In genomic region chr6:47135772-47136171, GRCh38 we compare ENCODE assay signal across 1 cellular context.
TF ChIP-seq lines count a peak whose summit lies in the region.

No MANE protein-coding gene starts in this region.

TF ChIP-seq in HepG2, 621 proteins besides CTCF, POLR2A, EP300 and RAD21 (continued from another document and continues in another):
- TF ChIP-seq DZIP1 (CRISPR knock-in tag; IDR thresholded peaks at IDR 0.05) (no peak), RORA (CRISPR knock-in tag; IDR thresholded peaks at IDR 0.05) (no peak), ARNT2 (CRISPR knock-in tag; IDR thresholded peaks at IDR 0.05; ENCODE audit: low read depth) (no peak), ZNF264 (CRISPR knock-in tag; IDR thresholded peaks at IDR 0.05) (0 out of 2 replicates have a peak, but pooled peaks have one; percentile 60), HHEX (CRISPR knock-in tag; IDR thresholded peaks at IDR 0.05) (no peak), ZMYM3 (CRISPR knock-in tag; IDR thresholded peaks at IDR 0.05) (no peak), LBX2 (CRISPR knock-in tag; IDR thresholded peaks at IDR 0.05; ENCODE audit: borderline replicate concordance) (no peak), ZNF550 (CRISPR knock-in tag; IDR thresholded peaks at IDR 0.05; ENCODE audit: borderline replicate concordance) (no peak), MXI1 (IDR thresholded peaks at IDR 0.05; ENCODE audit: borderline replicate concordance, low read depth, low read length) (peak; percentile 28; the same call in 1 of the 3 replicates), PPARG (CRISPR knock-in tag; conservative IDR thresholded peaks at IDR 0.05) (peak; percentile 70), ZNF567 (CRISPR knock-in tag; IDR thresholded peaks at IDR 0.05; ENCODE audit: borderline replicate concordance) (no peak), THAP9 (CRISPR knock-in tag; IDR thresholded peaks at IDR 0.05; ENCODE audit: borderline replicate concordance) (no peak), YEATS2 (CRISPR knock-in tag; IDR thresholded peaks at IDR 0.05; ENCODE audit: borderline replicate concordance) (no peak), THAP7 (CRISPR knock-in tag; IDR thresholded peaks at IDR 0.05) (no peak), IRX3 (CRISPR knock-in tag; IDR thresholded peaks at IDR 0.05; ENCODE audit: borderline replicate concordance, low read depth) (no peak), SMC3 (IDR thresholded peaks at IDR 0.05; ENCODE audit: low read length) (peak; percentile 38; the same call in 1 of the 2 replicates), TCF12 (IDR thresholded peaks at IDR 0.05) (no peak), TCF12 (CRISPR knock-in tag; IDR thresholded peaks at IDR 0.05) (no peak), ZNF546 (CRISPR knock-in tag; conservative IDR thresholded peaks at IDR 0.05) (no peak), GATAD1 (CRISPR knock-in tag; IDR thresholded peaks at IDR 0.05) (no peak), ZNF607 (CRISPR knock-in tag; IDR thresholded peaks at IDR 0.05; ENCODE audit: borderline replicate concordance) (no peak), AHR (CRISPR knock-in tag; IDR thresholded peaks at IDR 0.05) (no peak), MTA3 (CRISPR knock-in tag; IDR thresholded peaks at IDR 0.05) (no peak), SP4 (CRISPR knock-in tag; IDR thresholded peaks at IDR 0.05) (no peak), JDP2 (CRISPR knock-in tag; IDR thresholded peaks at IDR 0.05; ENCODE audit: borderline replicate concordance) (no peak), E2F2 (CRISPR knock-in tag; IDR thresholded peaks at IDR 0.05; ENCODE audit: borderline replicate concordance) (no peak), PREB (CRISPR knock-in tag; IDR thresholded peaks at IDR 0.05) (no peak), BATF2 (CRISPR knock-in tag; IDR thresholded peaks at IDR 0.05) (no peak), ZNF460 (CRISPR knock-in tag; IDR thresholded peaks at IDR 0.05; ENCODE audit: borderline replicate concordance) (no peak), YY1 (IDR thresholded peaks at IDR 0.05; ENCODE audit: insufficient read depth, insufficient replicate concordance, low read depth, low read length) (no peak), POLR2AphosphoS2 (IDR thresholded peaks at IDR 0.05; ENCODE audit: low read depth, low read length) (no peak), DDIT3 (CRISPR knock-in tag; IDR thresholded peaks at IDR 0.05) (no peak), BORCS8-MEF2B (CRISPR knock-in tag; IDR thresholded peaks at IDR 0.05) (no peak), RERE (CRISPR knock-in tag; IDR thresholded peaks at IDR 0.05; ENCODE audit: low read depth) (peak; percentile 28; the same call in 1 of the 2 replicates), ZNF44 (CRISPR knock-in tag; IDR thresholded peaks at IDR 0.05) (no peak), KDM3A (CRISPR knock-in tag; IDR thresholded peaks at IDR 0.05; ENCODE audit: low read depth) (no peak), TFE3 (CRISPR knock-in tag; IDR thresholded peaks at IDR 0.05) (0 out of 2 replicates have a peak, but pooled peaks have one; percentile 45), SIX1 (CRISPR knock-in tag; IDR thresholded peaks at IDR 0.05; ENCODE audit: borderline replicate concordance) (peak; percentile 79; the same call in 1 of the 2 replicates), SYNCRIP (IDR thresholded peaks at IDR 0.05; ENCODE audit: insufficient read depth, low read depth, low read length) (no peak), ZNF451 (CRISPR knock-in tag; IDR thresholded peaks at IDR 0.05) (no peak), ZBTB20 (CRISPR knock-in tag; IDR thresholded peaks at IDR 0.05; ENCODE audit: borderline replicate concordance, low read depth) (no peak), ZNF737 (CRISPR knock-in tag; IDR thresholded peaks at IDR 0.05; ENCODE audit: borderline replicate concordance) (no peak), ZNF468 (CRISPR knock-in tag; IDR thresholded peaks at IDR 0.05) (no peak), SNAI1 (CRISPR knock-in tag; IDR thresholded peaks at IDR 0.05; ENCODE audit: borderline replicate concordance) (no peak), ZNF674 (CRISPR knock-in tag; IDR thresholded peaks at IDR 0.05; ENCODE audit: low read depth) (no peak), ZNF274 (CRISPR knock-in tag; IDR thresholded peaks at IDR 0.05) (no peak), CENPX (CRISPR knock-in tag; IDR thresholded peaks at IDR 0.05) (no peak)
